Comparison of ENCODE assay signal across 27 cellular contexts in the genomic region with DNA sequence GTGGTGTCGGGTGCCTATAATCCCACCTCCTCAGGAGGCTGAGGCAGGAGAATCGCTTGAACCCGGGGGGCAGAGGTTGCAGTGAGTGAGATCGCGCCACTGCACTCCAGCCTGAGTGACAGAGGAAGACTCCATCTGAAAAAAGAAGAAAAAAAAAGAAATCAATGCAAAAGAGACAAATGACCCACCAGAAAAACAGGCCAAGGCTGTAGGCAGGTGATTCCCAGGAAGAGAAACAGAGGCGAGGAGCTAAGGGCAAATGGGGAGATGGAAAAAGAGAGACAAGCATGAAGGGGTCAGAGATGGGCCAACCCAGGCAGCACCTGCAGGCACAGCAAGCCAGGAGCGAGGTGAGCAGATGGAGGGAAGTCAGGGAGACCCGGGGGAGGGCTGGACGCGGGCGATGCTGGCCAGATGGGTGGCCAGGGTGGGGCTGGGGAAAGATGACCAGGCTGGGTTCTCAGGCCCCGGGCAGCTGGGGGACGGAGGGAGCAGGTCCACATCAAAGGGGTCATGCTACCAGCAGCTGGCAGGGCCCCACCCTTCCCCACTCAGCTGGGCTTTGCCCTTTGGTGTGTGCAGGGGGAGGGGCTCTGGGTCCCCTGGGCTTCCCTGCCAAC. TPM values are rescaled to one million over a fixed set of nuclear protein-coding genes. Genes with fewer than 3 reads are reported as not detected.
DNase-seq lines count a peak whose midpoint lies in the region; ATAC-seq and TF ChIP-seq lines count a peak whose summit lies in the region.
"Had no signal": no experiment of that assay in that cellular context is flagged by ENCODE, and none has a peak within 500 bp of the region (broad histone marks: within the 10 kb centered on the region; RNA-seq: fewer than 3 reads in every experiment).

No MANE protein-coding gene starts in this region.

- H3K27me3 ChIP-seq in BLaER1 treated with 17β-estradiol and CSF1 and Interleukin-3, amounts not matched to agents 10 nM and 100 nM = no peaks in the 10 kb centered on the region; a peak in 1 of 22 replicates
- no peaks in the 10 kb centered on the region for H3K27me3 ChIP-seq in WERI-Rb-1 (ENCODE audit: insufficient read depth, low read depth, severe bottlenecking)
- peaks cover 0 to 7% (median 0%) of the 10 kb centered on the region in 7 donors for H3K27me3 ChIP-seq in spleen (replicated peaks in 1 of 7)
- H3K27me3 ChIP-seq: hepatocyte had no signal

- 78 to 90% (median 80%) methylated on average over 13 of the region's 13 CpGs for WGBS in spleen, 5 donors

- no peak for TF ChIP-seq POLR2A in spleen (IDR thresholded peaks at IDR 0.05)

- peaks cover 5% of the 10 kb centered on the region for H3K36me3 Mint-ChIP-seq in glutamatergic neuron (ENCODE audit: unreplicated experiment)
- H3K36me3 Mint-ChIP-seq: CD4-positive, CD25-positive, alpha-beta regulatory T cell; natural killer cell treated with Interleukin-12 subunit alpha and Interleukin-12 subunit beta and Interleukin-15 and Interleukin-18, amount 100 ng/mL, for 72 hours had no signal

- no peaks in the 10 kb centered on the region for H3K9me3 ChIP-seq in BLaER1 treated with 17β-estradiol and CSF1 and Interleukin-3, amounts not matched to agents 10 nM and 100 nM (replicated peaks in 1 of 11)
- H3K9me3 ChIP-seq in WERI-Rb-1 (ENCODE audit: severe bottlenecking) (no peaks in the 10 kb centered on the region), spleen (no peaks in the 10 kb centered on the region)

- DNase-seq in WERI-Rb-1 (peak; percentile 77), glutamatergic neuron (peak; percentile 60), spleen (no peak), HuH-7 (ENCODE audit: low spot score) (no peak), COR-L47 (lab: John Stamatoyannopoulos, UW) (no peak)
- DNase-seq: activated CD4-positive, alpha-beta T cell treated with anti-CD3 and anti-CD28 coated beads for 4 hours; activated CD8-positive, alpha-beta memory T cell treated with anti-CD3 and anti-CD28 coated beads for 24 hours; activated naive CD4-positive, alpha-beta T cell treated with Interleukin-2 at 50 U/mL for 16 hours; activated T-cell treated with anti-CD3 and anti-CD28 coated beads, Interleukin-2, amount 50 U/mL, for 4 hours; CD4-positive, CD25-positive, alpha-beta regulatory T cell; HCEC 1CT; immature natural killer cell; IMR-90; NCI-H1105; NCI-H2029; NCI-H526 treated with DMSO at 0.1 percent for 48 hours; posterior cingulate gyrus; RPMI8226; T-helper 17 cell had no signal

- H4K20me1 ChIP-seq in BLaER1 treated with 17β-estradiol and CSF1 and Interleukin-3, amounts not matched to agents 10 nM and 100 nM = peaks cover 0 to 16% (median 0%) of the 10 kb centered on the region in 11 experiments; a peak in 4 of 22 replicates

- no peak for ATAC-seq in esophagus mucosa
- ATAC-seq: activated T-cell treated with anti-CD3 and anti-CD28 coated beads, Interleukin-2, amount 50 U/mL, for 4 hours; left lobe of liver; T-helper 17 cell had no signal

- no peaks in the 10 kb centered on the region; a peak in 1 of 22 replicates for H3K36me3 ChIP-seq in BLaER1 treated with 17β-estradiol and CSF1 and Interleukin-3, amounts not matched to agents 10 nM and 100 nM
- no peaks in the 10 kb centered on the region for H3K36me3 ChIP-seq in WERI-Rb-1
- H3K36me3 ChIP-seq in spleen = peaks cover 0 to 23% (median 0%) of the 10 kb centered on the region in 6 donors

- intact Hi-C loops in spleen (cut with DNase I; ENCODE audit: low total_unique reads) = no loop called here

- H3K9ac ChIP-seq in BLaER1 treated with 17β-estradiol and CSF1 and Interleukin-3, amounts not matched to agents 10 nM and 100 nM = 0 out of 22 replicates have a peak overlapping the region, but pooled peaks of 4 of the 11 experiments have one; percentile 0 to 22 (median 6)

- H3K4me1 Mint-ChIP-seq in glutamatergic neuron (ENCODE audit: low read depth, unreplicated experiment) = peaks cover 20% of the 10 kb centered on the region
- H3K4me1 Mint-ChIP-seq: CD4-positive, CD25-positive, alpha-beta regulatory T cell; immature natural killer cell had no signal

- peak overlapping the region in 9 of 11 experiments; percentile 5 to 92 (median 36); a peak in 17 of 22 replicates for H3K4me2 ChIP-seq in BLaER1 treated with 17β-estradiol and CSF1 and Interleukin-3, amounts not matched to agents 10 nM and 100 nM
- H3K4me2 ChIP-seq: hepatocyte had no signal

- H3K27me3 Mint-ChIP-seq in glutamatergic neuron (ENCODE audit: unreplicated experiment) = peaks cover 17% of the 10 kb centered on the region

- H3K4me3 ChIP-seq in BLaER1 treated with 17β-estradiol and CSF1 and Interleukin-3, amounts not matched to agents 10 nM and 100 nM = no peak overlapping the region
- no peak overlapping the region for H3K4me3 ChIP-seq in WERI-Rb-1 (ENCODE audit: low read depth, low read length)
- H3K4me3 ChIP-seq in spleen = no peak overlapping the region
- H3K4me3 ChIP-seq: hepatocyte, SK-N-MC had no signal

- H3K4me1 ChIP-seq in BLaER1 treated with 17β-estradiol and CSF1 and Interleukin-3, amounts not matched to agents 10 nM and 100 nM = peaks cover 42 to 89% (median 81%) of the 10 kb centered on the region in 10 experiments
- peaks cover 0 to 58% (median 48%) of the 10 kb centered on the region in 6 donors for H3K4me1 ChIP-seq in spleen

- H3K27ac Mint-ChIP-seq in glutamatergic neuron (ENCODE audit: unreplicated experiment) = peak overlapping the region; percentile 89
- H3K27ac Mint-ChIP-seq: CD4-positive, CD25-positive, alpha-beta regulatory T cell; dendritic cell treated with granulocyte-macrophage colony-stimulating factor and Interleukin-4, amounts not matched to agents 40 ng/mL and 50 ng/mL, for 4 days; natural killer cell treated with Interleukin-12 subunit alpha and Interleukin-12 subunit beta and Interleukin-15 and Interleukin-18, amount 100 ng/mL, for 72 hours; T-helper 17 cell had no signal

- peak overlapping the region; percentile 77 for H3K4me3 Mint-ChIP-seq in glutamatergic neuron (ENCODE audit: unreplicated experiment)
- H3K4me3 Mint-ChIP-seq: activated T-cell treated with anti-CD3 and anti-CD28 coated beads, Interleukin-2, amount 50 U/mL, for 4 hours; CD4-positive, CD25-positive, alpha-beta regulatory T cell; dendritic cell treated with granulocyte-macrophage colony-stimulating factor and Interleukin-4, amounts not matched to agents 40 ng/mL and 50 ng/mL, for 4 days; immature natural killer cell; natural killer cell treated with Interleukin-12 subunit alpha and Interleukin-12 subunit beta and Interleukin-15 and Interleukin-18, amount 100 ng/mL, for 72 hours; T-helper 17 cell had no signal

- TF ChIP-seq CTCF in WERI-Rb-1 (IDR thresholded peaks at IDR 0.05; ENCODE audit: low read depth, low read length) (no peak), glutamatergic neuron (IDR thresholded peaks at IDR 0.05; ENCODE audit: partially characterized antibody, unreplicated experiment) (no peak), spleen (IDR thresholded peaks at IDR 0.05 in 8 of 11, conservative IDR thresholded peaks at IDR 0.05 in 3 of 11) (no peak)

- peak overlapping the region in 4 of 11 experiments; percentile 16 to 38 (median 32); a peak in 5 of 22 replicates for H3K27ac ChIP-seq in BLaER1 treated with 17β-estradiol and CSF1 and Interleukin-3, amounts not matched to agents 10 nM and 100 nM
- H3K27ac ChIP-seq in WERI-Rb-1 (peak overlapping the region; percentile 52), spleen (peak overlapping the region in 7 of 8 donors; percentile 1 to 82 (median 74))
- H3K27ac ChIP-seq: hepatocyte, SK-N-MC had no signal

- peaks cover 11% of the 10 kb centered on the region for H3K9me3 Mint-ChIP-seq in glutamatergic neuron (ENCODE audit: unreplicated experiment)
- H3K9me3 Mint-ChIP-seq: activated T-cell treated with anti-CD3 and anti-CD28 coated beads, Interleukin-2, amount 50 U/mL, for 4 hours; CD4-positive, CD25-positive, alpha-beta regulatory T cell; dendritic cell treated with granulocyte-macrophage colony-stimulating factor and Interleukin-4, amounts not matched to agents 40 ng/mL and 50 ng/mL, for 4 days; immature natural killer cell; natural killer cell treated with Interleukin-12 subunit alpha and Interleukin-12 subunit beta and Interleukin-15 and Interleukin-18, amount 100 ng/mL, for 72 hours had no signal

RNA-seq across cellular contexts. Expression of a gene that starts 25.5 kb away (rescaled TPM):
- 44.8 TPM for total RNA-seq in glutamatergic neuron (ENCODE audit: unreplicated experiment)
- 10 to 100 TPM; 37.1 to 71.2 (median 54.4) TPM for total RNA-seq in spleen
- 10 to 100 TPM; 24.7 to 48.6 (median 35.5) TPM for polyA plus RNA-seq in spleen
- total RNA-seq in esophagus mucosa = 42.9 TPM

RNA-seq across cellular contexts. Expression of a gene that starts 30.7 kb away (rescaled TPM):
- not detected for total RNA-seq in glutamatergic neuron (ENCODE audit: unreplicated experiment)
- under 1 TPM in 1 of 7 donors, not detected in 6; 0.42 TPM for total RNA-seq in spleen
- under 1 TPM in 1 of 3 donors, not detected in 2; 0.03 TPM for polyA plus RNA-seq in spleen
- total RNA-seq in esophagus mucosa = 41.6 TPM
- total RNA-seq: activated T-cell treated with anti-CD3 and anti-CD28 coated beads, Interleukin-2, amount 50 U/mL, for 4 hours; CD4-positive, CD25-positive, alpha-beta regulatory T cell; hepatocyte; IMR-90; mononuclear cell; natural killer cell treated with Interleukin-12 subunit alpha and Interleukin-12 subunit beta and Interleukin-15 and Interleukin-18, amount 100 ng/mL, for 72 hours; T-helper 17 cell had no signal
- polyA plus RNA-seq: CD4-positive, CD25-positive, alpha-beta regulatory T cell; hepatocyte; immature natural killer cell; IMR-90 had no signal

RNA-seq across cellular contexts. Expression of a gene that starts 31.0 kb away (rescaled TPM):
- total RNA-seq in glutamatergic neuron (ENCODE audit: unreplicated experiment) = 73.0 TPM
- total RNA-seq in spleen = 10 to 100 TPM; 19.6 to 53.5 (median 36.6) TPM
- 10 to 100 TPM in 2 of 3 donors, 1 to 10 TPM in 1; 8.1 to 20.4 (median 13.2) TPM for polyA plus RNA-seq in spleen
- total RNA-seq in esophagus mucosa = 33.9 TPM
- total RNA-seq: natural killer cell treated with Interleukin-12 subunit alpha and Interleukin-12 subunit beta and Interleukin-15 and Interleukin-18, amount 100 ng/mL, for 72 hours had no signal
- polyA plus RNA-seq: CD4-positive, CD25-positive, alpha-beta regulatory T cell; IMR-90 had no signal

RNA-seq across cellular contexts. Expression of a gene that starts 54.7 kb away (rescaled TPM):
- total RNA-seq in glutamatergic neuron (ENCODE audit: unreplicated experiment) (22.0 TPM), spleen (1 to 10 TPM in 2 of 7 donors, under 1 TPM in 5; 0.42 to 1.5 (median 0.97) TPM), esophagus mucosa (0.56 TPM)
- under 1 TPM; 0.22 to 0.67 (median 0.36) TPM for polyA plus RNA-seq in spleen
- total RNA-seq: activated T-cell treated with anti-CD3 and anti-CD28 coated beads, Interleukin-2, amount 50 U/mL, for 4 hours; CD4-positive, CD25-positive, alpha-beta regulatory T cell; IMR-90; left lobe of liver; mononuclear cell; natural killer cell treated with Interleukin-12 subunit alpha and Interleukin-12 subunit beta and Interleukin-15 and Interleukin-18, amount 100 ng/mL, for 72 hours; T-helper 17 cell had no signal
- polyA plus RNA-seq: CD4-positive, CD25-positive, alpha-beta regulatory T cell; immature natural killer cell; IMR-90 had no signal

Comparison
In these comparisons a context has a peak if more than half of its experiments do, and no peak if none do; other contexts are left out.
1. DNase-seq: peak in WERI-Rb-1 (single experiment) and glutamatergic neuron (single experiment); none in spleen (single experiment), HuH-7 (single experiment) and COR-L47 (single experiment).
2. RNA of a gene that starts 30.7 kb away (total RNA-seq): 41.6 TPM in esophagus mucosa (single experiment); not detected in glutamatergic neuron (single experiment) and 0.42 TPM in spleen; every median in the first group is over 10 times any median in the second.